In genomic region chr1:64172458-64172983, GRCh38 we compare ENCODE assay signal across 1 cellular context.
A peak's percentile ranks its signal among the peaks of the same experiment; 100 is the strongest.
TF ChIP-seq lines count a peak whose summit lies in the region.

No MANE protein-coding gene starts in this region.

TF ChIP-seq in HEK293T, 16 proteins besides CTCF, POLR2A, EP300 and RAD21 (continued from another document):
- peak; percentile 89 for TF ChIP-seq CTBP1 (IDR thresholded peaks at IDR 0.05; ENCODE audit: borderline replicate concordance)
- TF ChIP-seq NFRKB (IDR thresholded peaks at IDR 0.05): no peak
- no peak for TF ChIP-seq SUZ12 (IDR thresholded peaks at IDR 0.05)
- no peak for TF ChIP-seq L3MBTL2 (conservative IDR thresholded peaks at IDR 0.05)
- peak; percentile 47; the same call in 1 of the 2 replicates for TF ChIP-seq LEF1 (IDR thresholded peaks at IDR 0.05; ENCODE audit: borderline replicate concordance)
- TF ChIP-seq FOXA1 (IDR thresholded peaks at IDR 0.05): no peak
TF ChIP-seq in HEK293T: peak in this region for 4.
